Comparison of ENCODE assay signal across 7 cellular contexts in genomic region chr9:109665736-109666135, GRCh38.
DNase-seq lines count a peak whose midpoint lies in the region; ATAC-seq and TF ChIP-seq lines count a peak whose summit lies in the region.
"Not testable (repeated sequence)": the region's sequence is repeated elsewhere in the genome, so short reads cannot be mapped to it uniquely, and the experiment has no call there.

No MANE protein-coding gene starts in this region.

- peaks cover 11% of the 10 kb centered on the region for H3K4me1 Mint-ChIP-seq in WTC11

- not testable (repeated sequence) for H2BK15ac ChIP-seq in neuronal stem cell (ENCODE audit: low read length)

- H3K79me1 ChIP-seq in neuronal stem cell (ENCODE audit: low read depth, low read length): not testable (repeated sequence)

- H3K4me3 Mint-ChIP-seq in WTC11: not testable (repeated sequence)

- H3K9me3 ChIP-seq in HUES6 (ENCODE audit: control insufficient read depth, insufficient read depth, low read depth, low read length); neuronal stem cell (replicated peaks in 1 of 2; ENCODE audit: control insufficient read depth in 2 of 2, insufficient read depth in 1 of 2, low read depth in 1 of 2, low read length in 2 of 2): not testable (repeated sequence)

- H3K36me3 Mint-ChIP-seq in WTC11: peaks cover 16% of the 10 kb centered on the region

- H3K27ac Mint-ChIP-seq in WTC11: not testable (repeated sequence)

- not testable (repeated sequence) for H3K9ac ChIP-seq in HUES6 (ENCODE audit: low read length); neuronal stem cell (ENCODE audit: low read depth, low read length, poor library complexity)

- not testable (repeated sequence) for H3K27me3 ChIP-seq in HUES6 (ENCODE audit: control insufficient read depth, insufficient read depth, low read length); layer of hippocampus (ENCODE audit: control insufficient read depth, insufficient read depth, low read length); neuronal stem cell (ENCODE audit: control insufficient read depth in 3 of 3, insufficient read depth in 3 of 3, low read depth in 1 of 3, low read length in 3 of 3)

- not testable (repeated sequence) for H3K4me1 ChIP-seq in HUES6 (ENCODE audit: control insufficient read depth, insufficient read depth, low read length); neuronal stem cell (ENCODE audit: control insufficient read depth in 2 of 2, insufficient read depth in 1 of 2, low read depth in 1 of 2, low read length in 2 of 2)

- H3K27me3 Mint-ChIP-seq in WTC11 (ENCODE audit: low read depth): peaks cover 28% of the 10 kb centered on the region

- H2BK120ac ChIP-seq in neuronal stem cell (ENCODE audit: low read depth, low read length): not testable (repeated sequence)

- no CpG with 5 or more reads among the region's 7 CpGs for WGBS in neuronal stem cell (ENCODE audit: extremely low coverage in 2 of 2, insufficient read length in 2 of 2, insufficient replicate concordance in 1 of 2), 2 donors

- not testable (repeated sequence) for H4K91ac ChIP-seq in neuronal stem cell (ENCODE audit: low read depth, low read length, poor library complexity)

- H3K4me3 ChIP-seq in HUES6 (ENCODE audit: low read depth, low read length): peak overlapping the region; percentile 21; the same call in 1 of the 2 replicates
- not testable (repeated sequence) for H3K4me3 ChIP-seq in epithelial cell of esophagus (ENCODE audit: low read length); neuronal stem cell (ENCODE audit: low read length in 2 of 2)

- H3K14ac ChIP-seq in neuronal stem cell (ENCODE audit: low read length): not testable (repeated sequence)

- not testable (repeated sequence) for TF ChIP-seq CTCF in WTC11 (IDR thresholded peaks at IDR 0.05); epithelial cell of esophagus (IDR thresholded peaks at IDR 0.05; ENCODE audit: insufficient read depth, low read depth, low read length, missing control alignments)

- not testable (repeated sequence) for ATAC-seq in WTC11

- not testable (repeated sequence) for H3K23ac ChIP-seq in neuronal stem cell (ENCODE audit: low read depth, low read length, poor library complexity)

- peaks cover 26% of the 10 kb centered on the region for H3K9me3 Mint-ChIP-seq in WTC11

- H4K8ac ChIP-seq in neuronal stem cell (ENCODE audit: low read depth, low read length): not testable (repeated sequence)

- DNase-seq in DMS53 (lab: John Stamatoyannopoulos, UW): peak; percentile 75
- DNase-seq in NCI-H69 (lab: John Stamatoyannopoulos, UW): peak; percentile 35
- DNase-seq in WTC11 (ENCODE audit: low spot score): peak; percentile 75
- DNase-seq in epithelial cell of esophagus (ENCODE audit: low read depth): peak; percentile 23
- not testable (repeated sequence) for DNase-seq in neuronal stem cell (ENCODE audit: low spot score)

- not testable (repeated sequence) for H3K18ac ChIP-seq in neuronal stem cell (ENCODE audit: low read length)

- H2AFZ ChIP-seq in neuronal stem cell (ENCODE audit: low read length): peak overlapping the region; percentile 68

- POLR2A ChIA-PET in WTC11 (lab: Charles Lee): not testable (repeated sequence)

- not testable (repeated sequence) for H2BK5ac ChIP-seq in neuronal stem cell (ENCODE audit: low read length)

- CTCF ChIA-PET in WTC11 (lab: Charles Lee): not testable (repeated sequence)

- not testable (repeated sequence) for H3K36me3 ChIP-seq in HUES6 (ENCODE audit: control insufficient read depth, insufficient read depth, low read length); neuronal stem cell (replicated peaks in 1 of 2; ENCODE audit: control insufficient read depth in 2 of 2, insufficient read depth in 2 of 2, low read length in 2 of 2)

- not testable (repeated sequence) for H3K4me2 ChIP-seq in neuronal stem cell (ENCODE audit: insufficient read depth, low read length, poor library complexity, severe bottlenecking)

- H3K27ac ChIP-seq in HUES6 (ENCODE audit: low read depth, low read length); neuronal stem cell (replicated peaks; ENCODE audit: low read length): not testable (repeated sequence)
- H3K27ac ChIP-seq in layer of hippocampus (ENCODE audit: low read depth, low read length): peak overlapping the region; percentile 35

- not testable (repeated sequence) for H3K4ac ChIP-seq in neuronal stem cell (ENCODE audit: low read length)

- not testable (repeated sequence) for H2BK12ac ChIP-seq in neuronal stem cell (ENCODE audit: low read length)

- H2AK5ac ChIP-seq in neuronal stem cell (ENCODE audit: low read depth, low read length): not testable (repeated sequence)

TF ChIP-seq in WTC11, 78 proteins besides CTCF, POLR2A, EP300 and RAD21:
- TF ChIP-seq, protein P1, sequence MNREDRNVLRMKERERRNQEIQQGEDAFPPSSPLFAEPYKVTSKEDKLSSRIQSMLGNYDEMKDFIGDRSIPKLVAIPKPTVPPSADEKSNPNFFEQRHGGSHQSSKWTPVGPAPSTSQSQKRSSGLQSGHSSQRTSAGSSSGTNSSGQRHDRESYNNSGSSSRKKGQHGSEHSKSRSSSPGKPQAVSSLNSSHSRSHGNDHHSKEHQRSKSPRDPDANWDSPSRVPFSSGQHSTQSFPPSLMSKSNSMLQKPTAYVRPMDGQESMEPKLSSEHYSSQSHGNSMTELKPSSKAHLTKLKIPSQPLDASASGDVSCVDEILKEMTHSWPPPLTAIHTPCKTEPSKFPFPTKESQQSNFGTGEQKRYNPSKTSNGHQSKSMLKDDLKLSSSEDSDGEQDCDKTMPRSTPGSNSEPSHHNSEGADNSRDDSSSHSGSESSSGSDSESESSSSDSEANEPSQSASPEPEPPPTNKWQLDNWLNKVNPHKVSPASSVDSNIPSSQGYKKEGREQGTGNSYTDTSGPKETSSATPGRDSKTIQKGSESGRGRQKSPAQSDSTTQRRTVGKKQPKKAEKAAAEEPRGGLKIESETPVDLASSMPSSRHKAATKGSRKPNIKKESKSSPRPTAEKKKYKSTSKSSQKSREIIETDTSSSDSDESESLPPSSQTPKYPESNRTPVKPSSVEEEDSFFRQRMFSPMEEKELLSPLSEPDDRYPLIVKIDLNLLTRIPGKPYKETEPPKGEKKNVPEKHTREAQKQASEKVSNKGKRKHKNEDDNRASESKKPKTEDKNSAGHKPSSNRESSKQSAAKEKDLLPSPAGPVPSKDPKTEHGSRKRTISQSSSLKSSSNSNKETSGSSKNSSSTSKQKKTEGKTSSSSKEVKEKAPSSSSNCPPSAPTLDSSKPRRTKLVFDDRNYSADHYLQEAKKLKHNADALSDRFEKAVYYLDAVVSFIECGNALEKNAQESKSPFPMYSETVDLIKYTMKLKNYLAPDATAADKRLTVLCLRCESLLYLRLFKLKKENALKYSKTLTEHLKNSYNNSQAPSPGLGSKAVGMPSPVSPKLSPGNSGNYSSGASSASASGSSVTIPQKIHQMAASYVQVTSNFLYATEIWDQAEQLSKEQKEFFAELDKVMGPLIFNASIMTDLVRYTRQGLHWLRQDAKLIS (CRISPR knock-in tag; IDR thresholded peaks at IDR 0.05; ENCODE audit: borderline replicate concordance): 0 out of 2 replicates have a peak, but pooled peaks have one; percentile 3
- TF ChIP-seq ZBTB21 (CRISPR knock-in tag; IDR thresholded peaks at IDR 0.05; ENCODE audit: borderline replicate concordance) (0 out of 2 replicates have a peak, but pooled peaks have one; percentile 50), SP1 (CRISPR knock-in tag; conservative IDR thresholded peaks at IDR 0.05) (0 out of 2 replicates have a peak, but pooled peaks have one; percentile 2), FOXK1 (CRISPR knock-in tag; IDR thresholded peaks at IDR 0.05) (peak; percentile 90)
- TF ChIP-seq, protein P2, sequence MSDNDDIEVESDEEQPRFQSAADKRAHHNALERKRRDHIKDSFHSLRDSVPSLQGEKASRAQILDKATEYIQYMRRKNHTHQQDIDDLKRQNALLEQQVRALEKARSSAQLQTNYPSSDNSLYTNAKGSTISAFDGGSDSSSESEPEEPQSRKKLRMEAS (CRISPR knock-in tag; IDR thresholded peaks at IDR 0.05): 0 out of 2 replicates have a peak, but pooled peaks have one; percentile 21
- TF ChIP-seq, protein P3, sequence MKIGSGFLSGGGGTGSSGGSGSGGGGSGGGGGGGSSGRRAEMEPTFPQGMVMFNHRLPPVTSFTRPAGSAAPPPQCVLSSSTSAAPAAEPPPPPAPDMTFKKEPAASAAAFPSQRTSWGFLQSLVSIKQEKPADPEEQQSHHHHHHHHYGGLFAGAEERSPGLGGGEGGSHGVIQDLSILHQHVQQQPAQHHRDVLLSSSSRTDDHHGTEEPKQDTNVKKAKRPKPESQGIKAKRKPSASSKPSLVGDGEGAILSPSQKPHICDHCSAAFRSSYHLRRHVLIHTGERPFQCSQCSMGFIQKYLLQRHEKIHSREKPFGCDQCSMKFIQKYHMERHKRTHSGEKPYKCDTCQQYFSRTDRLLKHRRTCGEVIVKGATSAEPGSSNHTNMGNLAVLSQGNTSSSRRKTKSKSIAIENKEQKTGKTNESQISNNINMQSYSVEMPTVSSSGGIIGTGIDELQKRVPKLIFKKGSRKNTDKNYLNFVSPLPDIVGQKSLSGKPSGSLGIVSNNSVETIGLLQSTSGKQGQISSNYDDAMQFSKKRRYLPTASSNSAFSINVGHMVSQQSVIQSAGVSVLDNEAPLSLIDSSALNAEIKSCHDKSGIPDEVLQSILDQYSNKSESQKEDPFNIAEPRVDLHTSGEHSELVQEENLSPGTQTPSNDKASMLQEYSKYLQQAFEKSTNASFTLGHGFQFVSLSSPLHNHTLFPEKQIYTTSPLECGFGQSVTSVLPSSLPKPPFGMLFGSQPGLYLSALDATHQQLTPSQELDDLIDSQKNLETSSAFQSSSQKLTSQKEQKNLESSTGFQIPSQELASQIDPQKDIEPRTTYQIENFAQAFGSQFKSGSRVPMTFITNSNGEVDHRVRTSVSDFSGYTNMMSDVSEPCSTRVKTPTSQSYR (CRISPR knock-in tag; IDR thresholded peaks at IDR 0.05): peak; percentile 69; the same call in 1 of the 2 replicates
